9 cellular contexts compared by ENCODE assay signal in genomic region chr18:47095810-47096209, GRCh38.
"Had no signal": no experiment of that assay in that cellular context is flagged by ENCODE, and none has a peak within 500 bp of the region (broad histone marks: within the 10 kb centered on the region; RNA-seq: fewer than 3 reads in every experiment).

No MANE protein-coding gene starts in this region.

- H3K4me1 ChIP-seq: HAP-1 had no signal

- H3K4me3 ChIP-seq: GM23248, HAP-1, K562 had no signal

- H3K27ac Mint-ChIP-seq: HFFc6 had no signal

- H3K4me3 Mint-ChIP-seq: HFFc6 had no signal

- H3K36me3 ChIP-seq: HAP-1 had no signal

- H3K9me3 Mint-ChIP-seq: HFFc6 had no signal

- DNase-seq: GM23248, GOT3, H7, HFFc6, IMR-90 had no signal

- H3K9me3 ChIP-seq: HAP-1 had no signal

- H3K9ac ChIP-seq: GM23248 had no signal

- ATAC-seq: HCT116, K562 had no signal

- H3K27ac ChIP-seq: GM23248, HL-60 had no signal
